9 cellular contexts compared by ENCODE assay signal in genomic region chr19:49589391-49589790, GRCh38. TPM values are rescaled to one million over a fixed set of nuclear protein-coding genes. Genes with fewer than 3 reads are reported as not detected.
DNase-seq lines count a peak whose midpoint lies in the region; ATAC-seq and TF ChIP-seq lines count a peak whose summit lies in the region.
"Had no signal": no experiment of that assay in that cellular context is flagged by ENCODE, and none has a peak within 500 bp of the region (broad histone marks: within the 10 kb centered on the region; RNA-seq: fewer than 3 reads in every experiment).

No MANE protein-coding gene starts in this region.

- no peaks in the 10 kb centered on the region for H3K9me3 Mint-ChIP-seq in activated CD4-positive, alpha-beta memory T cell treated with anti-CD3 and anti-CD28 coated beads, Interleukin-2, amount 10 ng/mL, durations not matched to agents 7 days and 5 days
- H3K9me3 Mint-ChIP-seq in activated CD4-positive, alpha-beta memory T cell treated with anti-CD3 and anti-CD28 coated beads for 36 hours: no peaks in the 10 kb centered on the region
- no peaks in the 10 kb centered on the region for H3K9me3 Mint-ChIP-seq in T-cell

- H3K36me3 ChIP-seq in iPS-20b (ENCODE audit: insufficient read depth, low read depth, low read length): peaks cover 9% of the 10 kb centered on the region
- H3K36me3 ChIP-seq in suprapubic skin: peaks cover 5% of the 10 kb centered on the region

- CTCF ChIA-PET in activated CD4-positive, alpha-beta memory T cell treated with anti-CD3 and anti-CD28 coated beads, Interleukin-2, amount 10 ng/mL, durations not matched to agents 7 days and 5 days (lab: Charles Lee): interaction anchor here (0.6 to 1.7 kb wide), 5 partner anchors 9 to 1268 kb away, joined by 3 to 4 read pairs (median 3); partner anchors contain the start of genes NOSIP, RCN3 and SCAF1
- CTCF ChIA-PET in activated CD4-positive, alpha-beta memory T cell treated with anti-CD3 and anti-CD28 coated beads for 36 hours (lab: Charles Lee): interaction anchor here (0.9 kb wide), 1 partner anchor 83 kb away, joined by 4 read pairs; no protein-coding TSS in a partner anchor
- CTCF ChIA-PET in T-cell (lab: Charles Lee): interaction anchor here (0.7 kb wide), 3 partner anchors 40 to 76 kb away, joined by 3 to 4 read pairs (median 3); no protein-coding TSS in a partner anchor

- peaks cover 12% of the 10 kb centered on the region for H3K36me3 Mint-ChIP-seq in activated CD4-positive, alpha-beta memory T cell treated with anti-CD3 and anti-CD28 coated beads, Interleukin-2, amount 10 ng/mL, durations not matched to agents 7 days and 5 days (ENCODE audit: low read depth)
- peaks cover 7% of the 10 kb centered on the region for H3K36me3 Mint-ChIP-seq in activated CD4-positive, alpha-beta memory T cell treated with anti-CD3 and anti-CD28 coated beads for 36 hours
- peaks cover 11% of the 10 kb centered on the region for H3K36me3 Mint-ChIP-seq in T-cell

- POLR2A ChIA-PET in activated CD4-positive, alpha-beta memory T cell treated with anti-CD3 and anti-CD28 coated beads, Interleukin-2, amount 10 ng/mL, durations not matched to agents 7 days and 5 days (lab: Charles Lee): interaction anchor here (1.5 to 3.4 kb wide), 4 partner anchors 9 to 180 kb away, joined by 3 to 44 read pairs (median 27); partner anchors contain the start of genes NOSIP, PRMT1, PRRG2 and RRAS
- POLR2A ChIA-PET in activated CD4-positive, alpha-beta memory T cell treated with anti-CD3 and anti-CD28 coated beads for 36 hours (lab: Charles Lee): interaction anchor here (1.9 to 3.1 kb wide), 3 partner anchors 9 to 87 kb away, joined by 8 to 22 read pairs (median 10); partner anchors contain the start of genes NOSIP, PRRG2, RRAS and SCAF1
- POLR2A ChIA-PET in T-cell (lab: Charles Lee): interaction anchor here in 1 of 2 donors (0.7 kb wide), 1 partner anchor 84 kb away, joined by 8 read pairs; no protein-coding TSS in a partner anchor

- DNase-seq in activated CD4-positive, alpha-beta memory T cell treated with anti-CD3 and anti-CD28 coated beads, Interleukin-2, amount 10 ng/mL, durations not matched to agents 7 days and 5 days: no peak
- no peak for DNase-seq in activated CD4-positive, alpha-beta memory T cell treated with anti-CD3 and anti-CD28 coated beads for 36 hours
- DNase-seq in T-cell (no peak), suprapubic skin (ENCODE audit: low spot score in 2 of 2) (no peak), LoVo (ENCODE audit: low spot score) (no peak)

- peaks cover 10% of the 10 kb centered on the region; the same call in 1 of the 2 replicates for H3K4me1 ChIP-seq in iPS-20b (ENCODE audit: insufficient read depth, low read length)
- H3K4me1 ChIP-seq in suprapubic skin: peaks cover 36% of the 10 kb centered on the region

- no peak overlapping the region for H3K9ac ChIP-seq in iPS-20b (ENCODE audit: low read depth, low read length)

- H3K27ac Mint-ChIP-seq in activated CD4-positive, alpha-beta memory T cell treated with anti-CD3 and anti-CD28 coated beads, Interleukin-2, amount 10 ng/mL, durations not matched to agents 7 days and 5 days: peak overlapping the region; percentile 42
- H3K27ac Mint-ChIP-seq in activated CD4-positive, alpha-beta memory T cell treated with anti-CD3 and anti-CD28 coated beads for 36 hours: no peak overlapping the region
- H3K27ac Mint-ChIP-seq in T-cell: peak overlapping the region; percentile 86 to 92

- no peak for TF ChIP-seq EP300 in suprapubic skin (IDR thresholded peaks at IDR 0.05)

- no peak overlapping the region for H3K4me3 Mint-ChIP-seq in activated CD4-positive, alpha-beta memory T cell treated with anti-CD3 and anti-CD28 coated beads, Interleukin-2, amount 10 ng/mL, durations not matched to agents 7 days and 5 days
- H3K4me3 Mint-ChIP-seq in activated CD4-positive, alpha-beta memory T cell treated with anti-CD3 and anti-CD28 coated beads for 36 hours: no peak overlapping the region
- H3K4me3 Mint-ChIP-seq in T-cell: peak overlapping the region in 1 of 3 donors; percentile 94

- H3K27me3 Mint-ChIP-seq in activated CD4-positive, alpha-beta memory T cell treated with anti-CD3 and anti-CD28 coated beads, Interleukin-2, amount 10 ng/mL, durations not matched to agents 7 days and 5 days: peaks cover 9% of the 10 kb centered on the region
- no peaks in the 10 kb centered on the region for H3K27me3 Mint-ChIP-seq in activated CD4-positive, alpha-beta memory T cell treated with anti-CD3 and anti-CD28 coated beads for 36 hours
- H3K27me3 Mint-ChIP-seq in T-cell: no peaks in the 10 kb centered on the region

- peak in 1 of 4 experiments; percentile 1 for ATAC-seq in T-cell (replicated peaks in 1 of 4)
- ATAC-seq in GM19023 (IDR thresholded peaks at IDR 0.05; ENCODE audit: unreplicated experiment): no peak
- ATAC-seq in GM19455 (IDR thresholded peaks at IDR 0.05; ENCODE audit: unreplicated experiment): no peak

- peak overlapping the region; percentile 23; the same call in 1 of the 2 replicates for H3K4me3 ChIP-seq in iPS-20b (ENCODE audit: low read length)
- peak overlapping the region; percentile 94 for H3K4me3 ChIP-seq in suprapubic skin

- no peak for TF ChIP-seq CTCF in suprapubic skin (IDR thresholded peaks at IDR 0.05)

- no peak for TF ChIP-seq POLR2A in suprapubic skin (IDR thresholded peaks at IDR 0.05)

- H3K27ac ChIP-seq in iPS-20b (ENCODE audit: low read length) (no peak overlapping the region), suprapubic skin (peak overlapping the region; percentile 91)

- H3K27me3 ChIP-seq in iPS-20b (ENCODE audit: insufficient read depth, low read length): no peaks in the 10 kb centered on the region
- H3K27me3 ChIP-seq in suprapubic skin: no peaks in the 10 kb centered on the region

- intact Hi-C loops in activated CD4-positive, alpha-beta memory T cell treated with anti-CD3 and anti-CD28 coated beads for 36 hours (cut with micrococcal nuclease): no loop called here

- peaks cover 34% of the 10 kb centered on the region for H3K4me1 Mint-ChIP-seq in activated CD4-positive, alpha-beta memory T cell treated with anti-CD3 and anti-CD28 coated beads, Interleukin-2, amount 10 ng/mL, durations not matched to agents 7 days and 5 days
- peaks cover 30% of the 10 kb centered on the region for H3K4me1 Mint-ChIP-seq in activated CD4-positive, alpha-beta memory T cell treated with anti-CD3 and anti-CD28 coated beads for 36 hours (ENCODE audit: low read depth)
- H3K4me1 Mint-ChIP-seq in T-cell: peaks cover 24 to 45% (median 35%) of the 10 kb centered on the region in 3 donors

- no peaks in the 10 kb centered on the region for H3K9me3 ChIP-seq in iPS-20b (ENCODE audit: insufficient read depth, low read depth, low read length)
- no peaks in the 10 kb centered on the region for H3K9me3 ChIP-seq in suprapubic skin

- 75% methylated on average over 5 of the region's 5 CpGs for WGBS in suprapubic skin

RNA-seq across cellular contexts. Expression of gene PRR12, which starts 1.6 kb away (rescaled TPM):
- 10 to 100 TPM; 33.0 to 36.2 TPM for total RNA-seq in activated CD4-positive, alpha-beta memory T cell treated with anti-CD3 and anti-CD28 coated beads, Interleukin-2, amount 10 ng/mL, durations not matched to agents 7 days and 5 days
- total RNA-seq in activated CD4-positive, alpha-beta memory T cell treated with anti-CD3 and anti-CD28 coated beads for 36 hours: 10 to 100 TPM; 19.9 to 22.4 TPM
- total RNA-seq in T-cell (10 to 100 TPM; 50.8 to 81.7 (median 78.8) TPM), suprapubic skin (10 to 100 TPM; 24.6 to 50.3 (median 38.9) TPM)

RNA-seq across cellular contexts. Expression of gene PRRG2, which starts 8.3 kb away (rescaled TPM):
- 1 to 10 TPM; 1.0 to 1.1 TPM for total RNA-seq in activated CD4-positive, alpha-beta memory T cell treated with anti-CD3 and anti-CD28 coated beads, Interleukin-2, amount 10 ng/mL, durations not matched to agents 7 days and 5 days
- total RNA-seq in activated CD4-positive, alpha-beta memory T cell treated with anti-CD3 and anti-CD28 coated beads for 36 hours: 1 to 10 TPM in 1 of 2 experiments, under 1 TPM in 1; 0.85 to 1.5 TPM
- total RNA-seq in T-cell (1 to 10 TPM in 3 of 5 donors, under 1 TPM in 2; 0.37 to 1.7 (median 1.2) TPM), suprapubic skin (10 to 100 TPM; 13.8 to 21.2 (median 16.7) TPM)
- total RNA-seq: M059J had no signal

RNA-seq across cellular contexts. Expression of gene NOSIP, which starts 9.0 kb away (rescaled TPM):
- 100 to 1,000 TPM; 162 to 163 TPM for total RNA-seq in activated CD4-positive, alpha-beta memory T cell treated with anti-CD3 and anti-CD28 coated beads, Interleukin-2, amount 10 ng/mL, durations not matched to agents 7 days and 5 days
- total RNA-seq in activated CD4-positive, alpha-beta memory T cell treated with anti-CD3 and anti-CD28 coated beads for 36 hours: 10 to 100 TPM; 80.3 to 84.3 TPM
- total RNA-seq in T-cell (100 to 1,000 TPM; 152 to 297 (median 176) TPM), suprapubic skin (10 to 100 TPM; 42.5 to 85.6 (median 68.9) TPM)

RNA-seq across cellular contexts. Expression of gene RRAS, which starts 50.6 kb away (rescaled TPM):
- 10 to 100 TPM; 17.8 to 18.1 TPM for total RNA-seq in activated CD4-positive, alpha-beta memory T cell treated with anti-CD3 and anti-CD28 coated beads, Interleukin-2, amount 10 ng/mL, durations not matched to agents 7 days and 5 days
- total RNA-seq in activated CD4-positive, alpha-beta memory T cell treated with anti-CD3 and anti-CD28 coated beads for 36 hours: 10 to 100 TPM; 12.2 to 14.4 TPM
- total RNA-seq in T-cell: 10 to 100 TPM in 3 of 5 donors, 1 to 10 TPM in 2; 8.5 to 15.4 (median 13.0) TPM
- 10 to 100 TPM; 12.9 to 28.8 (median 18.6) TPM for total RNA-seq in suprapubic skin

RNA-seq across cellular contexts. Expression of gene SCAF1, which starts 52.6 kb away (rescaled TPM):
- 10 to 100 TPM; 65.3 to 66.4 TPM for total RNA-seq in activated CD4-positive, alpha-beta memory T cell treated with anti-CD3 and anti-CD28 coated beads, Interleukin-2, amount 10 ng/mL, durations not matched to agents 7 days and 5 days
- total RNA-seq in activated CD4-positive, alpha-beta memory T cell treated with anti-CD3 and anti-CD28 coated beads for 36 hours: 10 to 100 TPM; 57.4 to 58.6 TPM
- total RNA-seq in T-cell (10 to 100 TPM; 40.0 to 81.9 (median 75.4) TPM), suprapubic skin (10 to 100 TPM; 22.1 to 36.9 (median 28.5) TPM)

Comparison
In these comparisons a context has a peak if more than half of its experiments do, and no peak if none do; other contexts are left out.
1. RNA of gene PRRG2, which starts 8.3 kb away (total RNA-seq): 13.8 to 21.2 TPM in suprapubic skin; 0.85 to 1.5 TPM in activated CD4-positive, alpha-beta memory T cell treated with anti-CD3 and anti-CD28 coated beads for 36 hours, 0.37 to 1.7 TPM in T-cell and 1.0 to 1.1 TPM in activated CD4-positive, alpha-beta memory T cell treated with anti-CD3 and anti-CD28 coated beads, Interleukin-2, amount 10 ng/mL, durations not matched to agents 7 days and 5 days; every median in the first group is over 4 times any median in the second.